ENCODE assay signal across 2 cellular contexts in genomic region chr4:98092833-98093439, GRCh38.
TF ChIP-seq lines count a peak whose summit lies in the region.

No MANE protein-coding gene starts in this region.

TF ChIP-seq in IMR-90, 13 proteins besides CTCF, POLR2A, EP300 and RAD21:
- TF ChIP-seq NFE2L2 (IDR thresholded peaks at IDR 0.05; ENCODE audit: low read depth, low read length): no peak
- TF ChIP-seq SMC3 (IDR thresholded peaks at IDR 0.05; ENCODE audit: low read depth, low read length): peak; percentile 28; the same call in 1 of the 2 replicates

TF ChIP-seq in GM12878, 131 proteins besides CTCF, POLR2A, EP300 and RAD21:
- TF ChIP-seq HDAC2 (IDR thresholded peaks at IDR 0.05) (no peak), SMC3 (IDR thresholded peaks at IDR 0.05; ENCODE audit: borderline replicate concordance, low read length) (peak; percentile 35; the same call in 1 of the 2 replicates)
